Comparison of ENCODE assay signal across 3 cellular contexts in the genomic region with DNA sequence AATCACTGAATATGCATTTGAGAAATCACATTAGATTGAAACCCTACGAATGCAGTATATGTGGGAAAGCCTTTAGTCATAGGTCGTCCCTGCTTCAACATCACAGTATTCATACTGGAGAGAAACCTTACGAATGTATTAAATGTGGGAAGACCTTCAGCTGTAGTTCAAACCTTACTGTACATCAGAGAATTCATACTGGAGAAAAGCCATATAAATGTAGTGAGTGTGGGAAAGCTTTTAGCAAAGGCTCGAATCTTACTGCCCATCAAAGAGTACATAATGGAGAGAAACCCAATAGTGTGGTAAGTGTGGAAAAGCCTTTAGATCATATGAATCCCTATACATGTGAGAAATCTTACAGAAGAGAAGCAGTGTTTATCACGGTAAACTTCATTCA.
TF ChIP-seq lines count a peak whose summit lies in the region.

No MANE protein-coding gene starts in this region.

TF ChIP-seq in A549, 52 proteins besides CTCF, POLR2A, EP300 and RAD21:
- TF ChIP-seq GATA3 (IDR thresholded peaks at IDR 0.05; ENCODE audit: borderline replicate concordance) = 0 out of 2 replicates have a peak, but pooled peaks have one; percentile 17
- TF ChIP-seq, protein P1, sequence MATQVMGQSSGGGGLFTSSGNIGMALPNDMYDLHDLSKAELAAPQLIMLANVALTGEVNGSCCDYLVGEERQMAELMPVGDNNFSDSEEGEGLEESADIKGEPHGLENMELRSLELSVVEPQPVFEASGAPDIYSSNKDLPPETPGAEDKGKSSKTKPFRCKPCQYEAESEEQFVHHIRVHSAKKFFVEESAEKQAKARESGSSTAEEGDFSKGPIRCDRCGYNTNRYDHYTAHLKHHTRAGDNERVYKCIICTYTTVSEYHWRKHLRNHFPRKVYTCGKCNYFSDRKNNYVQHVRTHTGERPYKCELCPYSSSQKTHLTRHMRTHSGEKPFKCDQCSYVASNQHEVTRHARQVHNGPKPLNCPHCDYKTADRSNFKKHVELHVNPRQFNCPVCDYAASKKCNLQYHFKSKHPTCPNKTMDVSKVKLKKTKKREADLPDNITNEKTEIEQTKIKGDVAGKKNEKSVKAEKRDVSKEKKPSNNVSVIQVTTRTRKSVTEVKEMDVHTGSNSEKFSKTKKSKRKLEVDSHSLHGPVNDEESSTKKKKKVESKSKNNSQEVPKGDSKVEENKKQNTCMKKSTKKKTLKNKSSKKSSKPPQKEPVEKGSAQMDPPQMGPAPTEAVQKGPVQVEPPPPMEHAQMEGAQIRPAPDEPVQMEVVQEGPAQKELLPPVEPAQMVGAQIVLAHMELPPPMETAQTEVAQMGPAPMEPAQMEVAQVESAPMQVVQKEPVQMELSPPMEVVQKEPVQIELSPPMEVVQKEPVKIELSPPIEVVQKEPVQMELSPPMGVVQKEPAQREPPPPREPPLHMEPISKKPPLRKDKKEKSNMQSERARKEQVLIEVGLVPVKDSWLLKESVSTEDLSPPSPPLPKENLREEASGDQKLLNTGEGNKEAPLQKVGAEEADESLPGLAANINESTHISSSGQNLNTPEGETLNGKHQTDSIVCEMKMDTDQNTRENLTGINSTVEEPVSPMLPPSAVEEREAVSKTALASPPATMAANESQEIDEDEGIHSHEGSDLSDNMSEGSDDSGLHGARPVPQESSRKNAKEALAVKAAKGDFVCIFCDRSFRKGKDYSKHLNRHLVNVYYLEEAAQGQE (IDR thresholded peaks at IDR 0.05) = peak; percentile 32; the same call in 1 of the 2 replicates

TF ChIP-seq in HEK293, 187 proteins besides CTCF, POLR2A, EP300 and RAD21:
- TF ChIP-seq SETDB1 (IDR thresholded peaks at IDR 0.05; ENCODE audit: insufficient read length, low read length) = peak; percentile 85
- TF ChIP-seq ZNF274 (IDR thresholded peaks at IDR 0.05; ENCODE audit: low read length) = peak; percentile 68
- TF ChIP-seq ZNF274 (tag by site-specific recombination; IDR thresholded peaks at IDR 0.05; ENCODE audit: borderline replicate concordance) = peak; percentile 89; the same call in 1 of the 2 replicates
- TF ChIP-seq ZNF626 (tag by site-specific recombination; IDR thresholded peaks at IDR 0.05) = peak; percentile 7; the same call in 1 of the 2 replicates
- TF ChIP-seq ZNF529 (tag by site-specific recombination; IDR thresholded peaks at IDR 0.05; ENCODE audit: insufficient replicate concordance) = peak; percentile 6

TF ChIP-seq in H1, 55 proteins besides CTCF, POLR2A, EP300 and RAD21:
- peak; percentile 49; the same call in 1 of the 2 replicates for TF ChIP-seq ZNF274 (IDR thresholded peaks at IDR 0.05; ENCODE audit: borderline replicate concordance, extremely low read depth, low read length)
